29 cellular contexts compared by ENCODE assay signal in genomic region chr11:104246590-104246989, GRCh38.
"Had no signal": no experiment of that assay in that cellular context is flagged by ENCODE, and none has a peak within 500 bp of the region (broad histone marks: within the 10 kb centered on the region; RNA-seq: fewer than 3 reads in every experiment).

No MANE protein-coding gene starts in this region.

- DNase-seq: heart right ventricle; kidney glomerular epithelial cell; left cardiac atrium; lower lobe of right lung; mammary epithelial cell; mesenchymal stem cell; naive B cell; natural killer cell; occipital lobe; retina; right cardiac atrium; stimulated activated CD4-positive, alpha-beta T cell treated with anti-CD3 and anti-CD28 coated beads, Interleukin-12 subunit alpha, Interleukin-12 subunit beta, amount 100 ng/mL, for 4 hours; stimulated activated CD4-positive, alpha-beta T cell treated with anti-CD3 and anti-CD28 coated beads, Interleukin-15, amount 100 ng/mL, for 24 hours; stimulated activated CD4-positive, alpha-beta T cell treated with anti-CD3 and anti-CD28 coated beads, Interleukin-2, amount 100 ng/mL, for 24 hours; stimulated activated CD4-positive, alpha-beta T cell treated with anti-CD3 and anti-CD28 coated beads, Interleukin-4, amount 100 ng/mL, for 1 hour; stimulated activated naive B cell treated with anti-CD40 and anti-IgM and Interleukin-4, amounts not matched to agents 10 μg/mL and 1 μg/mL and 100 μg/mL, for 72 hours; stimulated activated naive CD8-positive, alpha-beta T cell treated with anti-CD3 and anti-CD28 coated beads, Interleukin-15, Interleukin-2, amounts not matched to agents 100 U/mL and 50 U/mL, for 24 hours; stomach; testis; thyroid gland; transverse colon; upper lobe of left lung had no signal

- H3K27ac ChIP-seq: heart right ventricle, hepatocyte, lower lobe of right lung, neutrophil, prostate gland, skin epidermis, stomach, testis, thyroid gland, transverse colon, upper lobe of left lung had no signal

- H3K79me2 ChIP-seq: hepatocyte had no signal

- H3K4me3 ChIP-seq: heart right ventricle, hepatocyte, lower lobe of right lung, prostate gland, skin epidermis, stomach, testis, thyroid gland, transverse colon, upper lobe of left lung had no signal

- H3K36me3 Mint-ChIP-seq: naive B cell; natural killer cell; stimulated activated naive B cell treated with anti-CD40 and anti-IgM and Interleukin-4, amounts not matched to agents 10 μg/mL and 1 μg/mL and 100 μg/mL, for 72 hours had no signal

- H3K36me3 ChIP-seq: heart right ventricle, lower lobe of right lung, neutrophil, prostate gland, stomach, thyroid gland, transverse colon, upper lobe of left lung had no signal

- H3K4me3 Mint-ChIP-seq: naive B cell; natural killer cell; stimulated activated naive B cell treated with anti-CD40 and anti-IgM and Interleukin-4, amounts not matched to agents 10 μg/mL and 1 μg/mL and 100 μg/mL, for 72 hours had no signal

- H3K9me3 Mint-ChIP-seq: naive B cell; natural killer cell; stimulated activated naive B cell treated with anti-CD40 and anti-IgM and Interleukin-4, amounts not matched to agents 10 μg/mL and 1 μg/mL and 100 μg/mL, for 72 hours had no signal

- H3K9me3 ChIP-seq: heart right ventricle, lower lobe of right lung, neutrophil, prostate gland, stomach, testis, thyroid gland, transverse colon, upper lobe of left lung had no signal

- H3K4me1 ChIP-seq: heart right ventricle, lower lobe of right lung, prostate gland, stomach, testis, thyroid gland, transverse colon, upper lobe of left lung had no signal

- H3K4me1 Mint-ChIP-seq: naive B cell; natural killer cell; stimulated activated naive B cell treated with anti-CD40 and anti-IgM and Interleukin-4, amounts not matched to agents 10 μg/mL and 1 μg/mL and 100 μg/mL, for 72 hours had no signal

- FAIRE-seq: keratinocyte had no signal

- H2AFZ ChIP-seq: hepatocyte had no signal

- H3K27ac Mint-ChIP-seq: naive B cell; natural killer cell; stimulated activated naive B cell treated with anti-CD40 and anti-IgM and Interleukin-4, amounts not matched to agents 10 μg/mL and 1 μg/mL and 100 μg/mL, for 72 hours had no signal

- H3K4me2 ChIP-seq: hepatocyte had no signal

- H3K27me3 ChIP-seq: heart right ventricle, hepatocyte, neutrophil, stomach, testis, thyroid gland, transverse colon, upper lobe of left lung had no signal

- H3K27me3 Mint-ChIP-seq: naive B cell; stimulated activated naive B cell treated with anti-CD40 and anti-IgM and Interleukin-4, amounts not matched to agents 10 μg/mL and 1 μg/mL and 100 μg/mL, for 72 hours had no signal

- ATAC-seq: heart right ventricle; left cardiac atrium; left lobe of liver; lower lobe of right lung; natural killer cell; right cardiac atrium; sciatic nerve; stimulated activated naive B cell treated with anti-CD40 and anti-IgM and Interleukin-4, amounts not matched to agents 10 μg/mL and 1 μg/mL and 100 μg/mL, for 72 hours; stimulated activated naive CD8-positive, alpha-beta T cell treated with anti-CD3 and anti-CD28 coated beads, Interleukin-15, Interleukin-2, amounts not matched to agents 100 U/mL and 50 U/mL, for 24 hours had no signal
